ENCODE assay signal across 18 cellular contexts in genomic region chr2:24241528-24241927, GRCh38.
DNase-seq lines count a peak whose midpoint lies in the region; ATAC-seq and TF ChIP-seq lines count a peak whose summit lies in the region.
"Had no signal": no experiment of that assay in that cellular context is flagged by ENCODE, and none has a peak within 500 bp of the region (broad histone marks: within the 10 kb centered on the region; RNA-seq: fewer than 3 reads in every experiment).

No MANE protein-coding gene starts in this region.

- no peak for TF ChIP-seq CTCF in SK-N-SH (IDR thresholded peaks at IDR 0.05)

- H3K27me3 ChIP-seq in SK-N-SH (ENCODE audit: insufficient read depth) (no peaks in the 10 kb centered on the region), adipocyte (replicated peaks; ENCODE audit: control insufficient read depth, insufficient read depth, low read length) (no peaks in the 10 kb centered on the region)
- H3K27me3 ChIP-seq: BLaER1 had no signal

- no peak for TF ChIP-seq RAD21 in SK-N-SH (IDR thresholded peaks at IDR 0.05; ENCODE audit: low read length)

- peaks cover 7% of the 10 kb centered on the region for H3K36me3 Mint-ChIP-seq in activated naive CD4-positive, alpha-beta T cell treated with anti-CD3 and anti-CD28 coated beads, Interleukin-2, amount 50 U/mL, for 24 hours
- peaks cover 8% of the 10 kb centered on the region for H3K36me3 Mint-ChIP-seq in activated naive CD4-positive, alpha-beta T cell treated with anti-CD3 and anti-CD28 coated beads for 36 hours (ENCODE audit: low read depth)
- H3K36me3 Mint-ChIP-seq in stimulated activated naive B cell treated with anti-CD40 and anti-IgM and Interleukin-4, amounts not matched to agents 10 μg/mL and 1 μg/mL and 100 μg/mL, for 72 hours = peaks cover 10 to 30% of the 10 kb centered on the region in 2 donors

- H3K9me3 Mint-ChIP-seq in activated naive CD4-positive, alpha-beta T cell treated with anti-CD3 and anti-CD28 coated beads, Interleukin-2, amount 50 U/mL, for 24 hours = no peaks in the 10 kb centered on the region
- no peaks in the 10 kb centered on the region for H3K9me3 Mint-ChIP-seq in activated naive CD4-positive, alpha-beta T cell treated with anti-CD3 and anti-CD28 coated beads for 36 hours
- no peaks in the 10 kb centered on the region for H3K9me3 Mint-ChIP-seq in stimulated activated naive B cell treated with anti-CD40 and anti-IgM and Interleukin-4, amounts not matched to agents 10 μg/mL and 1 μg/mL and 100 μg/mL, for 72 hours
- H3K9me3 Mint-ChIP-seq: CD8-positive, alpha-beta T cell had no signal

- no peak for DNase-seq in activated naive CD4-positive, alpha-beta T cell treated with anti-CD3 and anti-CD28 coated beads for 36 hours
- DNase-seq in SK-N-SH (no peak), adipocyte (ENCODE audit: low read depth) (peak; percentile 32)
- no peak for DNase-seq in stimulated activated naive B cell treated with anti-CD40 and anti-IgM and Interleukin-4, amounts not matched to agents 10 μg/mL and 1 μg/mL and 100 μg/mL, for 72 hours
- DNase-seq: Caco-2; CD4-positive, CD25-positive, alpha-beta regulatory T cell; CD8-positive, alpha-beta T cell; DMS153; DND-41; GOT3 had no signal

- H3K4me1 Mint-ChIP-seq in activated naive CD4-positive, alpha-beta T cell treated with anti-CD3 and anti-CD28 coated beads, Interleukin-2, amount 50 U/mL, for 24 hours = no peaks in the 10 kb centered on the region
- H3K4me1 Mint-ChIP-seq in activated naive CD4-positive, alpha-beta T cell treated with anti-CD3 and anti-CD28 coated beads for 36 hours (ENCODE audit: low read depth) = no peaks in the 10 kb centered on the region
- no peaks in the 10 kb centered on the region for H3K4me1 Mint-ChIP-seq in stimulated activated naive B cell treated with anti-CD40 and anti-IgM and Interleukin-4, amounts not matched to agents 10 μg/mL and 1 μg/mL and 100 μg/mL, for 72 hours

- no peaks in the 10 kb centered on the region for H4K20me1 ChIP-seq in SK-N-SH (ENCODE audit: insufficient read depth)
- H4K20me1 ChIP-seq: BLaER1 had no signal

- H3K79me2 ChIP-seq in SK-N-SH (ENCODE audit: insufficient read depth) = no peaks in the 10 kb centered on the region

- H3K9ac ChIP-seq in SK-N-SH = no peak overlapping the region
- no peak overlapping the region for H3K9ac ChIP-seq in adipocyte (ENCODE audit: low read length)
- H3K9ac ChIP-seq: BLaER1 had no signal

- CTCF ChIA-PET in activated naive CD4-positive, alpha-beta T cell treated with anti-CD3 and anti-CD28 coated beads for 36 hours (lab: Charles Lee) = no interaction called here
- CTCF ChIA-PET in SK-N-SH (lab: Yijun Ruan, JAX) = interaction anchor here (0.9 kb wide), 1 partner anchor 157 kb away, joined by 3 read pairs; the partner anchor contains the start of gene TP53I3

- H2AFZ ChIP-seq in SK-N-SH (ENCODE audit: low read depth) = no peak overlapping the region

- POLR2A ChIA-PET in SK-N-SH (lab: Yijun Ruan, JAX) = no interaction called here

- peak overlapping the region; percentile 85 for H3K27ac Mint-ChIP-seq in activated naive CD4-positive, alpha-beta T cell treated with anti-CD3 and anti-CD28 coated beads, Interleukin-2, amount 50 U/mL, for 24 hours
- no peak overlapping the region for H3K27ac Mint-ChIP-seq in activated naive CD4-positive, alpha-beta T cell treated with anti-CD3 and anti-CD28 coated beads for 36 hours
- H3K27ac Mint-ChIP-seq in stimulated activated naive B cell treated with anti-CD40 and anti-IgM and Interleukin-4, amounts not matched to agents 10 μg/mL and 1 μg/mL and 100 μg/mL, for 72 hours = peak overlapping the region; percentile 52
- H3K27ac Mint-ChIP-seq: B cell; CD4-positive, CD25-positive, alpha-beta regulatory T cell had no signal

- intact Hi-C loops in activated naive CD4-positive, alpha-beta T cell treated with anti-CD3 and anti-CD28 coated beads for 36 hours (cut with micrococcal nuclease) = no loop called here

- ATAC-seq in stimulated activated naive B cell treated with anti-CD40 and anti-IgM and Interleukin-4, amounts not matched to agents 10 μg/mL and 1 μg/mL and 100 μg/mL, for 72 hours (replicated peaks) = no peak
- ATAC-seq in GM18520 (IDR thresholded peaks at IDR 0.05; ENCODE audit: unreplicated experiment) (no peak), GM18502 (IDR thresholded peaks at IDR 0.05; ENCODE audit: poor library complexity, unreplicated experiment) (no peak), HG02678 (IDR thresholded peaks at IDR 0.05; ENCODE audit: unreplicated experiment) (no peak)
- ATAC-seq: CD8-positive, alpha-beta T cell had no signal

- peaks cover 39 to 59% of the 10 kb centered on the region in 2 experiments for H3K36me3 ChIP-seq in SK-N-SH (replicated peaks in 1 of 2; ENCODE audit: control insufficient read depth in 1 of 2, insufficient read depth in 2 of 2, low read length in 1 of 2)
- peaks cover 11% of the 10 kb centered on the region for H3K36me3 ChIP-seq in adipocyte (ENCODE audit: control insufficient read depth, insufficient read depth, low read length, severe bottlenecking)
- H3K36me3 ChIP-seq: HAP-1 had no signal

- no peaks in the 10 kb centered on the region; the same call in 1 of the 2 replicates for H3K9me2 ChIP-seq in SK-N-SH

- no peak overlapping the region for H3K4me2 ChIP-seq in SK-N-SH
- H3K4me2 ChIP-seq: BLaER1 had no signal

- H3K9me3 ChIP-seq in SK-N-SH (no peaks in the 10 kb centered on the region), adipocyte (ENCODE audit: control insufficient read depth, low read length) (no peaks in the 10 kb centered on the region)
- H3K9me3 ChIP-seq: BLaER1, Caco-2, HAP-1 had no signal

- TF ChIP-seq EP300 in SK-N-SH (IDR thresholded peaks at IDR 0.05; ENCODE audit: borderline replicate concordance in 1 of 2, low read depth in 1 of 2, low read length in 1 of 2) = peak in 1 of 2 experiments; percentile 80; a peak in 2 of 4 replicates

- no peak overlapping the region for H3K4me3 ChIP-seq in SK-N-SH (ENCODE audit: low read depth in 2 of 2, low read length in 1 of 2)
- no peak overlapping the region for H3K4me3 ChIP-seq in adipocyte (ENCODE audit: low read length)
- H3K4me3 ChIP-seq: BLaER1, HAP-1 had no signal

- H3K4me1 ChIP-seq in SK-N-SH (ENCODE audit: control insufficient read depth in 1 of 2, insufficient read depth in 2 of 2, low read depth in 1 of 2, low read length in 1 of 2) = peaks cover 0 to 3% of the 10 kb centered on the region in 2 experiments; a peak in 1 of 4 replicates
- peaks cover 18% of the 10 kb centered on the region for H3K4me1 ChIP-seq in adipocyte (ENCODE audit: control insufficient read depth, insufficient read depth, low read length)
- H3K4me1 ChIP-seq: BLaER1, Caco-2 had no signal

- no peak overlapping the region for H3K27ac ChIP-seq in SK-N-SH (ENCODE audit: low read depth in 2 of 2, low read length in 1 of 2)
- H3K27ac ChIP-seq: BLaER1, C4-2B had no signal

- no peaks in the 10 kb centered on the region for H3K27me3 Mint-ChIP-seq in activated naive CD4-positive, alpha-beta T cell treated with anti-CD3 and anti-CD28 coated beads, Interleukin-2, amount 50 U/mL, for 24 hours
- no peaks in the 10 kb centered on the region for H3K27me3 Mint-ChIP-seq in activated naive CD4-positive, alpha-beta T cell treated with anti-CD3 and anti-CD28 coated beads for 36 hours (ENCODE audit: low read depth)
- H3K27me3 Mint-ChIP-seq in stimulated activated naive B cell treated with anti-CD40 and anti-IgM and Interleukin-4, amounts not matched to agents 10 μg/mL and 1 μg/mL and 100 μg/mL, for 72 hours = no peaks in the 10 kb centered on the region
- H3K27me3 Mint-ChIP-seq: B cell; CD4-positive, CD25-positive, alpha-beta regulatory T cell had no signal

- H3K4me3 Mint-ChIP-seq in activated naive CD4-positive, alpha-beta T cell treated with anti-CD3 and anti-CD28 coated beads, Interleukin-2, amount 50 U/mL, for 24 hours = no peak overlapping the region
- H3K4me3 Mint-ChIP-seq in activated naive CD4-positive, alpha-beta T cell treated with anti-CD3 and anti-CD28 coated beads for 36 hours = no peak overlapping the region
- no peak overlapping the region for H3K4me3 Mint-ChIP-seq in stimulated activated naive B cell treated with anti-CD40 and anti-IgM and Interleukin-4, amounts not matched to agents 10 μg/mL and 1 μg/mL and 100 μg/mL, for 72 hours
- H3K4me3 Mint-ChIP-seq: B cell; CD4-positive, CD25-positive, alpha-beta regulatory T cell; CD8-positive, alpha-beta T cell had no signal

- no peaks in the 10 kb centered on the region for H3F3A ChIP-seq in SK-N-SH (replicated peaks; ENCODE audit: insufficient read depth)

TF ChIP-seq in SK-N-SH, 30 proteins besides CTCF, POLR2A, EP300 and RAD21:
- TF ChIP-seq TCF12 (IDR thresholded peaks at IDR 0.05) = peak; percentile 39; the same call in 1 of the 2 replicates
- TF ChIP-seq GABPA (IDR thresholded peaks at IDR 0.05; ENCODE audit: low read depth) = no peak
- peak; percentile 85 for TF ChIP-seq RCOR1 (IDR thresholded peaks at IDR 0.05; ENCODE audit: low read length)
- TF ChIP-seq CHD2 (IDR thresholded peaks at IDR 0.05; ENCODE audit: low read length, partially characterized antibody) = peak; percentile 43
- no peak for TF ChIP-seq PBX3 (IDR thresholded peaks at IDR 0.05)
- peak; percentile 77 for TF ChIP-seq GATA2 (CRISPR knock-in tag; IDR thresholded peaks at IDR 0.05)
